1 cellular context compared by ENCODE assay signal in genomic region chr1:10253149-10253548, GRCh38.
TF ChIP-seq lines count a peak whose summit lies in the region.

No MANE protein-coding gene starts in this region.

TF ChIP-seq in SK-N-SH treated with all-trans-retinoic acid at 6 μM for 48 hours, 23 proteins besides CTCF, POLR2A, EP300 and RAD21 (continued from another document):
- TF ChIP-seq PATZ1 (CRISPR knock-in tag; IDR thresholded peaks at IDR 0.05; ENCODE audit: borderline replicate concordance) (no peak), POU6F1 (CRISPR knock-in tag; IDR thresholded peaks at IDR 0.05; ENCODE audit: borderline replicate concordance, low read depth) (no peak), SNAI2 (CRISPR knock-in tag; IDR thresholded peaks at IDR 0.05) (no peak), ZNF8 (CRISPR knock-in tag; IDR thresholded peaks at IDR 0.05) (no peak), CSRNP3 (CRISPR knock-in tag; IDR thresholded peaks at IDR 0.05) (no peak), TSHZ2 (CRISPR knock-in tag; IDR thresholded peaks at IDR 0.05) (no peak), TOX (CRISPR knock-in tag; IDR thresholded peaks at IDR 0.05; ENCODE audit: borderline replicate concordance) (no peak), RARB (CRISPR knock-in tag; IDR thresholded peaks at IDR 0.05) (no peak), PPARA (CRISPR knock-in tag; IDR thresholded peaks at IDR 0.05; ENCODE audit: borderline replicate concordance) (no peak), ZNF70 (CRISPR knock-in tag; IDR thresholded peaks at IDR 0.05) (no peak), ISL1 (CRISPR knock-in tag; IDR thresholded peaks at IDR 0.05) (no peak)
